13 cellular contexts compared by ENCODE assay signal in the genomic region with DNA sequence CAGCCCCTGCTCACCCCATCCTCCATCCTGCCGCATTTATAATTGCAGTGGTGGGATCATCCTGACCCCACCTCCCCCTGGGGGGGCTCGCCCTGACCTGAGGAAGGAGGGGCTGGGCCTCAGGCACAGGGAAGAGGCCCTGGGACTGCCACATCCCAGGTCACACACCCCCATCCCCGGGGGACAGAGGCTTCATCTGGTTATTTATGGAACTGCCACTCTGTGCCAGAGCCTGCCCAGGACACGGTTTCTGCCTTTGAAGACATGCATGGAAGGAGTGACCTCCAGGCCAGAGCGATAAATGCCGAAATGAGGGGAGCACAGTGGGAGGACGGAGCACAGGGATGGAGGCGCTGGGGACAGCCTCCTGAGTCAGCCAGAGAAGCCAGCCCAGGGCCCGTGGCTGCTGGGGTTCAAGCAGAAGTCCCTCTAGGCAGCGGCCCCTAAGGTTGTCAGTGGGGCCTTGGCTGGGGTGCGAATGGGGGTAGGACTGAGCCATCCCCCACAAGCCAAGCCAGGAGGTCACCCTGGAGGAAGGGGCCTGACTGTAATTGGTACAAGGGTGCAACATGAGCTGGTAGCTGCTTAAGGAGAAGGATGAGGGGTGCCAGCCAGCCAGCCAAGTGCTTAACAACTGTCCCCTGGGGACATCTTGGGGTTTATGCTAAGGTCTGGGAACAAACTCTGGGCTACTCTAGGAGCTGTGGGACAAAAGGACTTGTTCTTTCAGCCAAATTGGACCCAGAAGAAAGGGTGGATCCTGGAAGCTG. TPM values are rescaled to one million over a fixed set of nuclear protein-coding genes. Genes with fewer than 3 reads are reported as not detected.
DNase-seq lines count a peak whose midpoint lies in the region; ATAC-seq and TF ChIP-seq lines count a peak whose summit lies in the region.
"Had no signal": no experiment of that assay in that cellular context is flagged by ENCODE, and none has a peak within 500 bp of the region (broad histone marks: within the 10 kb centered on the region; RNA-seq: fewer than 3 reads in every experiment).

No MANE protein-coding gene starts in this region.

- 55% methylated on average over 11 of the region's 11 CpGs; no CpG with 5 or more reads in 1 of the 2 donors for WGBS in transverse colon (ENCODE audit: low coverage in 1 of 2), 2 donors

- no peak for TF ChIP-seq POLR2A in transverse colon (IDR thresholded peaks at IDR 0.05)

- no peaks in the 10 kb centered on the region for H3K36me3 ChIP-seq in transverse colon
- H3K36me3 ChIP-seq: MG63 had no signal

- no peak for ATAC-seq in GM21528 (IDR thresholded peaks at IDR 0.05; ENCODE audit: low FRiP score, unreplicated experiment)
- ATAC-seq: naive thymus-derived CD8-positive, alpha-beta T cell had no signal

- TF ChIP-seq CTCF in transverse colon (IDR thresholded peaks at IDR 0.05), result no peak

- H3K27ac ChIP-seq in transverse colon, result peak overlapping the region in 3 of 4 donors; percentile 79 to 80 (median 79)

- no peak overlapping the region for H3K4me3 ChIP-seq in transverse colon

- in situ Hi-C loops in transverse colon (cut with MboI; ENCODE audit: low pct_ligation_motif_present in 1 of 4, low pct_unique_long_range_greater_than_20kb in 1 of 4, low sequenced_read_pairs in 3 of 4), result no loop called here

- no peaks in the 10 kb centered on the region for H3K27me3 ChIP-seq in transverse colon
- H3K27me3 ChIP-seq: MG63 had no signal

- DNase-seq in RPMI7951 (ENCODE audit: low read depth), result peak; percentile 47
- DNase-seq in fibroblast of gingiva (ENCODE audit: low read depth), result peak; percentile 15
- peak; percentile 56 for DNase-seq in myocyte (ENCODE audit: low read depth)
- no peak for DNase-seq in transverse colon
- no peak for DNase-seq in NCI-H1417 (lab: John Stamatoyannopoulos, UW)
- DNase-seq in NCI-H1436 (lab: John Stamatoyannopoulos, UW), result no peak
- no peak for DNase-seq in DMS53 (lab: John Stamatoyannopoulos, UW)
- DNase-seq: activated CD4-positive, alpha-beta T cell treated with anti-CD3 and anti-CD28 coated beads, Interleukin-2, amount 50 U/mL, for 1 hour; small intestine had no signal

- H3K9me3 ChIP-seq in transverse colon, result no peaks in the 10 kb centered on the region
- H3K9me3 ChIP-seq: MG63 had no signal

- no peak for TF ChIP-seq EP300 in transverse colon (IDR thresholded peaks at IDR 0.05; ENCODE audit: low read depth)

- intact Hi-C loops in transverse colon (cut with DNase I; ENCODE audit: low total_unique reads), result loop anchor here (5.0 kb wide), 1 partner anchor 57 kb away; no protein-coding TSS in a partner anchor

- peaks cover 9 to 27% (median 21%) of the 10 kb centered on the region in 4 donors for H3K4me1 ChIP-seq in transverse colon

RNA-seq across cellular contexts. Expression of gene SHISAL1, which starts 51.4 kb away (rescaled TPM):
- 1.6 and 2.1 TPM in 2 replicates for total RNA-seq in RPMI7951 (2014; rRNA removed; shearing (Covaris generic))
- total RNA-seq in myocyte (0.24 and 0.31 TPM in 2 replicates), transverse colon (1 to 10 TPM; 1.9 to 4.6 (median 3.2) TPM)
- polyA plus RNA-seq in myocyte (2012), result 0.81 TPM
- total RNA-seq: activated T-helper 2 cell treated with anti-CD3 and anti-CD28 coated beads, Interferon-gamma antibody, Interleukin-2, Interleukin-4, amounts not matched to agents 10 μg/mL and 5 μg/mL and 100 μg/mL, durations not matched to agents 14 hours and 24 hours and 36 hours; naive thymus-derived CD8-positive, alpha-beta T cell had no signal
- polyA plus RNA-seq: naive thymus-derived CD8-positive, alpha-beta T cell had no signal

Comparison
In these comparisons a context has a peak if more than half of its experiments do, and no peak if none do; other contexts are left out.
1. DNase-seq: peak in RPMI7951 (single experiment), fibroblast of gingiva (single experiment) and myocyte (single experiment); none in transverse colon (single experiment), NCI-H1417 (0 of 3), NCI-H1436 (single experiment) and DMS53 (single experiment).